11 cellular contexts compared by ENCODE assay signal in genomic region chr2:230774348-230774951, GRCh38.
DNase-seq lines count a peak whose midpoint lies in the region; ATAC-seq, FAIRE-seq and TF ChIP-seq lines count a peak whose summit lies in the region.
"Had no signal": no experiment of that assay in that cellular context is flagged by ENCODE, and none has a peak within 500 bp of the region (broad histone marks: within the 10 kb centered on the region; RNA-seq: fewer than 3 reads in every experiment).

No MANE protein-coding gene starts in this region.

- no peaks in the 10 kb centered on the region for H3K27me3 ChIP-seq in mesendoderm (ENCODE audit: insufficient read depth, low read length, poor library complexity)

- H3K4me2 ChIP-seq in A549 (peak overlapping the region; percentile 45), mesendoderm (ENCODE audit: low read length) (no peak overlapping the region)

- in situ Hi-C loops in astrocyte of the spinal cord (cut with HindIII; ENCODE audit: low sequenced_read_pairs) = no loop called here

- H2BK120ac ChIP-seq in mesendoderm (ENCODE audit: low read depth, low read length) = no peak overlapping the region

- H4K5ac ChIP-seq in mesendoderm (ENCODE audit: low read length) = no peak overlapping the region

- no peak overlapping the region for H3K18ac ChIP-seq in mesendoderm (ENCODE audit: low read length)

- no peak overlapping the region for H2BK5ac ChIP-seq in mesendoderm (ENCODE audit: low read length)

- no peak overlapping the region for H2BK15ac ChIP-seq in mesendoderm (replicated peaks; ENCODE audit: low read depth)

- POLR2A ChIA-PET in A549 (lab: Yijun Ruan, JAX) = no interaction called here

- no peak overlapping the region for H2AK5ac ChIP-seq in mesendoderm (ENCODE audit: low read length)

- no peak overlapping the region for H3K27ac ChIP-seq in A549
- no peak overlapping the region for H3K27ac ChIP-seq in mesendoderm (ENCODE audit: low read depth, low read length)

- DNase-seq in A549 (ENCODE audit: low read depth in 1 of 2, low spot score in 1 of 2) = peak in 1 of 2 experiments; percentile 23
- peak; percentile 95 for DNase-seq in HCEC 1CT
- DNase-seq in astrocyte of the spinal cord (ENCODE audit: low read depth, low spot score) = peak; percentile 80
- peak; percentile 84 for DNase-seq in iris pigment epithelial cell (ENCODE audit: low read depth)
- DNase-seq in NCI-H1694 treated with DMSO at 0.1 percent for 48 hours (lab: John Stamatoyannopoulos, UW) = no peak
- DNase-seq in mesendoderm = no peak
- DNase-seq in NAMALWA (ENCODE audit: low spot score) = no peak
- DNase-seq: NCI-H2171 had no signal

- H3K4me3 ChIP-seq in A549 = no peak overlapping the region
- no peak overlapping the region for H3K4me3 ChIP-seq in astrocyte of the spinal cord (ENCODE audit: low read depth, low read length)
- H3K4me3 ChIP-seq in mesendoderm (ENCODE audit: low read length) = no peak overlapping the region

- no peak overlapping the region for H3K9ac ChIP-seq in mesendoderm (ENCODE audit: low read length)

- H3K56ac ChIP-seq in mesendoderm (ENCODE audit: low read length) = no peak overlapping the region

- TF ChIP-seq POLR2A in A549 (IDR thresholded peaks at IDR 0.05; ENCODE audit: low read length) = no peak

- no peak for FAIRE-seq in A549 (lab: Jason Lieb, UNC)
- FAIRE-seq: D721Med, TTC549 had no signal

- peaks cover 3% of the 10 kb centered on the region for H3K79me2 ChIP-seq in mesendoderm (ENCODE audit: control insufficient read depth, insufficient read depth, low read length)

- peaks cover 23% of the 10 kb centered on the region for H3K4me1 ChIP-seq in A549
- peaks cover 2% of the 10 kb centered on the region for H3K4me1 ChIP-seq in mesendoderm (ENCODE audit: control insufficient read depth, low read depth, low read length)

- peak; percentile 80 for ATAC-seq in A549
- no peak for ATAC-seq in GM21619 (IDR thresholded peaks at IDR 0.05; ENCODE audit: unreplicated experiment)

- 80% methylated on average over 4 of the region's 4 CpGs for WGBS in A549 (ENCODE audit: missing lambda C conversion rate)
- no CpG with 5 or more reads among the region's 4 CpGs for WGBS in mesendoderm (ENCODE audit: extremely low coverage, insufficient coverage, low lambda C conversion rate)

- TF ChIP-seq CTCF in A549 (IDR thresholded peaks at IDR 0.05) (no peak), astrocyte of the spinal cord (IDR thresholded peaks at IDR 0.05; ENCODE audit: low read depth, low read length) (no peak)

- CTCF ChIA-PET in A549 (lab: Yijun Ruan, JAX) = interaction anchor here (1.0 to 1.5 kb wide), 2 partner anchors 11 to 24 kb away, joined by 4 to 8 read pairs; no protein-coding TSS in a partner anchor

- no peak for TF ChIP-seq EP300 in A549 (IDR thresholded peaks at IDR 0.05)

- H3K23ac ChIP-seq in mesendoderm (ENCODE audit: low read length) = no peak overlapping the region

- no peak for TF ChIP-seq RAD21 in A549 (conservative IDR thresholded peaks at IDR 0.05 in 1 of 2, IDR thresholded peaks at IDR 0.05 in 1 of 2)

- H4K8ac ChIP-seq in mesendoderm (ENCODE audit: low read depth, low read length) = no peak overlapping the region

- no peaks in the 10 kb centered on the region for H3K9me3 ChIP-seq in A549

- H3K4ac ChIP-seq in mesendoderm (ENCODE audit: low read depth, low read length) = no peak overlapping the region

- H3K79me1 ChIP-seq in mesendoderm (ENCODE audit: low read length) = peaks cover 7% of the 10 kb centered on the region

- H3K36me3 ChIP-seq in mesendoderm (ENCODE audit: control insufficient read depth, insufficient read depth, low read length) = no peaks in the 10 kb centered on the region

TF ChIP-seq in A549, 52 proteins besides CTCF, POLR2A, EP300 and RAD21:
- TF ChIP-seq E2F6 (IDR thresholded peaks at IDR 0.05; ENCODE audit: borderline replicate concordance, low read depth) (no peak), FOSL2 (IDR thresholded peaks at IDR 0.05) (peak; percentile 19; the same call in 1 of the 2 replicates), FOSL2 (CRISPR knock-in tag; IDR thresholded peaks at IDR 0.05) (peak; percentile 40; the same call in 1 of the 2 replicates)

Comparison
In these comparisons a context has a peak if more than half of its experiments do, and no peak if none do; other contexts are left out.
1. DNase-seq: peak in HCEC 1CT (single experiment), astrocyte of the spinal cord (single experiment) and iris pigment epithelial cell (single experiment); none in NCI-H1694 treated with DMSO at 0.1 percent for 48 hours (single experiment), mesendoderm (single experiment) and NAMALWA (single experiment).